18 cellular contexts compared by ENCODE assay signal in the genomic region with DNA sequence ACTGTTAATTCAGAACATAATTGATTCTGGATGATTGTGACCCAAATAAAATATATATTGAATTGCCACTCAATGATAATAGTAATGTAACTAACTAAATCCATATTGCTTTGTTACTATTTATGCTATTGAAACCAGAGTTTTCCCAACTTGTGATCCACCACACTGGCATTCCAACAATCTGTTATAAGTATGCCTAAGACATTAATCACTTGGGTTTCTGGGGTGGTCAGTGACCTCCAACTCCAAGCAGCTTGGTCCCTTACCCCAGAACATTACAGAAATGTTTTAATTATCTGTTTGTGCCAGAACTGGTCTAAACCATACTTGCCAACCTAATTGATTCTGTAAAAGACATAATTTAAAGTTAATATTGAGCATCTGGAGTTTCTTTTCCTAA. TPM values are rescaled to one million over a fixed set of nuclear protein-coding genes. Genes with fewer than 3 reads are reported as not detected.
DNase-seq lines count a peak whose midpoint lies in the region; ATAC-seq and TF ChIP-seq lines count a peak whose summit lies in the region.
"Had no signal": no experiment of that assay in that cellular context is flagged by ENCODE, and none has a peak within 500 bp of the region (broad histone marks: within the 10 kb centered on the region; RNA-seq: fewer than 3 reads in every experiment).

No MANE protein-coding gene starts in this region.

- POLR2A ChIA-PET in naive thymus-derived CD8-positive, alpha-beta T cell (lab: Charles Lee) = no interaction called here
- POLR2A ChIA-PET in activated CD8-positive, alpha-beta T cell treated with anti-CD3 and anti-CD28 coated beads for 36 hours (lab: Charles Lee) = no interaction called here

- no peaks in the 10 kb centered on the region for H3K27me3 ChIP-seq in skeletal muscle satellite cell (ENCODE audit: control insufficient read depth, insufficient read depth, low read length)

- intact Hi-C loops in natural killer cell (cut with micrococcal nuclease) = no loop called here
- intact Hi-C loops in activated CD8-positive, alpha-beta T cell treated with anti-CD3 and anti-CD28 coated beads for 36 hours (cut with micrococcal nuclease) = no loop called here

- H3K9ac ChIP-seq in skeletal muscle satellite cell (ENCODE audit: low read depth, low read length) = peak overlapping the region; percentile 34

- no peak for ATAC-seq in naive thymus-derived CD8-positive, alpha-beta T cell
- ATAC-seq in natural killer cell = no peak
- ATAC-seq in activated CD8-positive, alpha-beta T cell treated with anti-CD3 and anti-CD28 coated beads for 36 hours = no peak
- ATAC-seq: activated CD8-positive, alpha-beta memory T cell treated with anti-CD3 and anti-CD28 coated beads, Interleukin-2, amount 10 ng/mL, durations not matched to agents 7 days and 5 days; T-cell had no signal

- no peaks in the 10 kb centered on the region for H3K36me3 ChIP-seq in skeletal muscle satellite cell (ENCODE audit: insufficient read depth, low read length)
- H3K36me3 ChIP-seq: prostate gland had no signal

- no peaks in the 10 kb centered on the region for H3K4me1 Mint-ChIP-seq in naive thymus-derived CD8-positive, alpha-beta T cell
- no peaks in the 10 kb centered on the region for H3K4me1 Mint-ChIP-seq in natural killer cell
- H3K4me1 Mint-ChIP-seq in activated CD8-positive, alpha-beta T cell treated with anti-CD3 and anti-CD28 coated beads for 36 hours (ENCODE audit: low read depth) = no peaks in the 10 kb centered on the region
- H3K4me1 Mint-ChIP-seq: activated CD8-positive, alpha-beta memory T cell treated with anti-CD3 and anti-CD28 coated beads, Interleukin-2, amount 10 ng/mL, durations not matched to agents 7 days and 5 days; T-cell had no signal

- no peak for TF ChIP-seq CTCF in fibroblast of the aortic adventitia (IDR thresholded peaks at IDR 0.05; ENCODE audit: insufficient read depth, low read length)
- TF ChIP-seq CTCF in natural killer cell (IDR thresholded peaks at IDR 0.05) = no peak
- no peak for TF ChIP-seq CTCF in activated CD8-positive, alpha-beta T cell treated with anti-CD3 and anti-CD28 coated beads for 36 hours (IDR thresholded peaks at IDR 0.05)

- H3K9me3 Mint-ChIP-seq in naive thymus-derived CD8-positive, alpha-beta T cell = no peaks in the 10 kb centered on the region
- no peaks in the 10 kb centered on the region for H3K9me3 Mint-ChIP-seq in natural killer cell
- no peaks in the 10 kb centered on the region for H3K9me3 Mint-ChIP-seq in activated CD8-positive, alpha-beta T cell treated with anti-CD3 and anti-CD28 coated beads for 36 hours
- H3K9me3 Mint-ChIP-seq: T-cell had no signal

- H3K4me1 ChIP-seq in skeletal muscle satellite cell (ENCODE audit: control insufficient read depth, insufficient read depth, low read length) = peaks cover 20% of the 10 kb centered on the region
- H3K4me1 ChIP-seq: prostate gland had no signal

- peak; percentile 24 for DNase-seq in GM04504 (ENCODE audit: low read depth)
- DNase-seq in SW 1271 (lab: John Stamatoyannopoulos, UW) = peak; percentile 8 to 76
- DNase-seq in fibroblast of the aortic adventitia (ENCODE audit: low read depth) = peak; percentile 47
- DNase-seq in naive thymus-derived CD8-positive, alpha-beta T cell = no peak
- no peak for DNase-seq in natural killer cell
- DNase-seq in cerebellar nuclear complex (lab: John Stamatoyannopoulos, UW) = no peak
- no peak for DNase-seq in activated CD8-positive, alpha-beta T cell treated with anti-CD3 and anti-CD28 coated beads for 36 hours
- DNase-seq: activated CD4-positive, CD25-positive, alpha-beta regulatory T cell; activated CD8-positive, alpha-beta memory T cell treated with anti-CD3 and anti-CD28 coated beads, Interleukin-2, amount 10 ng/mL, durations not matched to agents 7 days and 5 days; kidney; NCI-H1930; NCI-H526 treated with DMSO at 0.1 percent for 48 hours; PC-9; T-cell had no signal

- H3K27ac Mint-ChIP-seq in naive thymus-derived CD8-positive, alpha-beta T cell = no peak overlapping the region
- no peak overlapping the region for H3K27ac Mint-ChIP-seq in natural killer cell
- H3K27ac Mint-ChIP-seq in activated CD8-positive, alpha-beta T cell treated with anti-CD3 and anti-CD28 coated beads for 36 hours = no peak overlapping the region
- H3K27ac Mint-ChIP-seq: activated CD8-positive, alpha-beta memory T cell treated with anti-CD3 and anti-CD28 coated beads, Interleukin-2, amount 10 ng/mL, durations not matched to agents 7 days and 5 days; T-cell had no signal

- H3K4me3 ChIP-seq in fibroblast of the aortic adventitia (ENCODE audit: low read depth, low read length) (no peak overlapping the region), skeletal muscle satellite cell (ENCODE audit: low read length) (no peak overlapping the region)
- H3K4me3 ChIP-seq: PC-9, prostate gland had no signal

- H3K36me3 Mint-ChIP-seq in naive thymus-derived CD8-positive, alpha-beta T cell = no peaks in the 10 kb centered on the region
- no peaks in the 10 kb centered on the region for H3K36me3 Mint-ChIP-seq in natural killer cell
- H3K36me3 Mint-ChIP-seq in activated CD8-positive, alpha-beta T cell treated with anti-CD3 and anti-CD28 coated beads for 36 hours (ENCODE audit: low read depth) = no peaks in the 10 kb centered on the region
- H3K36me3 Mint-ChIP-seq: activated CD8-positive, alpha-beta memory T cell treated with anti-CD3 and anti-CD28 coated beads, Interleukin-2, amount 10 ng/mL, durations not matched to agents 7 days and 5 days; T-cell had no signal

- CTCF ChIA-PET in activated CD8-positive, alpha-beta T cell treated with anti-CD3 and anti-CD28 coated beads for 36 hours (lab: Charles Lee) = no interaction called here

- H3K4me3 Mint-ChIP-seq in naive thymus-derived CD8-positive, alpha-beta T cell = no peak overlapping the region
- H3K4me3 Mint-ChIP-seq in natural killer cell = no peak overlapping the region
- H3K4me3 Mint-ChIP-seq in activated CD8-positive, alpha-beta T cell treated with anti-CD3 and anti-CD28 coated beads for 36 hours = no peak overlapping the region
- H3K4me3 Mint-ChIP-seq: activated CD8-positive, alpha-beta memory T cell treated with anti-CD3 and anti-CD28 coated beads, Interleukin-2, amount 10 ng/mL, durations not matched to agents 7 days and 5 days; T-cell had no signal

- peak overlapping the region; percentile 52 for H3K4me2 ChIP-seq in skeletal muscle satellite cell (ENCODE audit: low read length)
- H3K4me2 ChIP-seq: PC-9 had no signal

- H3K27me3 Mint-ChIP-seq in naive thymus-derived CD8-positive, alpha-beta T cell = peaks cover 0 to 4% (median 0%) of the 10 kb centered on the region in 5 donors
- H3K27me3 Mint-ChIP-seq in natural killer cell (ENCODE audit: low read depth in 2 of 2) = peaks cover 6% of the 10 kb centered on the region in 2 donors
- H3K27me3 Mint-ChIP-seq in activated CD8-positive, alpha-beta T cell treated with anti-CD3 and anti-CD28 coated beads for 36 hours = no peaks in the 10 kb centered on the region

- no peaks in the 10 kb centered on the region for H3K9me3 ChIP-seq in skeletal muscle satellite cell (replicated peaks; ENCODE audit: low read length)
- H3K9me3 ChIP-seq: prostate gland had no signal

RNA-seq across cellular contexts. Expression of gene CAPS2, which starts 14.6 kb away (rescaled TPM):
- 12.9 and 18.1 TPM in 2 replicates for total RNA-seq in fibroblast of the aortic adventitia (ENCODE audit: low replicate concordance)
- 3.1 and 7.1 TPM in 2 replicates for total RNA-seq in skeletal muscle satellite cell (2012; rRNA removed)
- 1 to 10 TPM; 7.7 to 8.7 TPM for total RNA-seq in naive thymus-derived CD8-positive, alpha-beta T cell
- 1 to 10 TPM; 1.3 to 4.7 (median 1.9) TPM for polyA plus RNA-seq in naive thymus-derived CD8-positive, alpha-beta T cell
- 1 to 10 TPM; 9.2 to 9.6 (median 9.5) TPM for total RNA-seq in natural killer cell
- total RNA-seq in activated CD8-positive, alpha-beta T cell treated with anti-CD3 and anti-CD28 coated beads for 36 hours = 1 to 10 TPM; 3.0 to 3.2 TPM

RNA-seq across cellular contexts. Expression of gene GLIPR1L1, which starts 19.0 kb away (rescaled TPM):
- total RNA-seq in fibroblast of the aortic adventitia (ENCODE audit: low replicate concordance) (not detected in 2 replicates), natural killer cell (not detected)
- not detected in 2 replicates for total RNA-seq in skeletal muscle satellite cell (2012; rRNA removed)
- total RNA-seq in naive thymus-derived CD8-positive, alpha-beta T cell = not detected
- not detected for polyA plus RNA-seq in naive thymus-derived CD8-positive, alpha-beta T cell
- not detected for total RNA-seq in activated CD8-positive, alpha-beta T cell treated with anti-CD3 and anti-CD28 coated beads for 36 hours
- total RNA-seq: activated CD8-positive, alpha-beta memory T cell treated with anti-CD3 and anti-CD28 coated beads, Interleukin-2, amount 10 ng/mL, durations not matched to agents 7 days and 5 days; cardiac septum; G401; kidney; PC-9; T-cell had no signal

Comparison
In these comparisons a context has a peak if more than half of its experiments do, and no peak if none do; other contexts are left out.
1. DNase-seq: peak in GM04504 (single experiment), SW 1271 (2 of 2) and fibroblast of the aortic adventitia (single experiment); none in naive thymus-derived CD8-positive, alpha-beta T cell (0 of 10), natural killer cell (single experiment), cerebellar nuclear complex (0 of 2) and activated CD8-positive, alpha-beta T cell treated with anti-CD3 and anti-CD28 coated beads for 36 hours (single experiment).